ENCODE assay signal across 1 cellular context in the genomic region with DNA sequence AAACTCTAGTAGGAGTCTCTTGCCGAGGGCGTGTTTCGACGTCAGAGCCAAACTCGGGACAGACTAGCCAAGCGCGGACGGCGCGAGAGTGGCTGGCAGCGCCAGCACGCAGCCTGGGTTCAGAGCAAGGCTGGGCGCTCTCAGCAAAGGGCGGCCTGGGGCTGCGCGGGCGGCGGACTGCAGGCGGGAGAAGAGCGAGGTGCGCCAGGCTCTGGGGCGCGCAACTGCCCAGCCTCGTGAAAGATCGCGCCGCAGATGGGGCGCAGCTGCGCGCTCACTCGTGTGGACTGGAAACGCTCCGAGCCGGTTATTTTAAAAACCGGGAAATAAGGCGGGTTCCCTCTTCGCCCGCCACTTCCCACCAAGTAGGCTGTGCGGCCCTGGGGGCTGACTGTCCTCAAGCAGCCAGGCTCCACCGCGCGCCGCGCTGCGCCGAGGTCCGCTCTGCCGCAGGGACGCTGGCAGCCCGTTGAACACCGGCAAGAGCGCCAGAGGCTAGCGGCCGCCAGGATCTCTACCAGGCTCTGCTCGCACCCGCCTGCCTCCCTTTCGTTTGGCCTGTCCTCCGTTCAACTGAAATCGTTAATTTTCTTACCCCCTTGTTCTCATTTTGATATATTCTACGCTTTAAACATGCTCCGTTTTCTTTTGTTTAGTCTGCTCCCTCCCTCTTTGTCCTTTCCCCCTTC.
TF ChIP-seq lines count a peak whose summit lies in the region.

No MANE protein-coding gene starts in this region.

TF ChIP-seq in endothelial cell of umbilical vein, 7 proteins besides CTCF, POLR2A, EP300 and RAD21:
- TF ChIP-seq EZH2 (IDR thresholded peaks at IDR 0.05; ENCODE audit: borderline replicate concordance, low read depth, low read length, severe bottlenecking) (peak; percentile 86), JUN (IDR thresholded peaks at IDR 0.05; ENCODE audit: borderline replicate concordance, insufficient read depth, insufficient read length, low read depth) (no peak)
